In genomic region chr4:86730310-86730709, GRCh38 we compare ENCODE assay signal across 21 cellular contexts.
A peak's percentile ranks its signal among the peaks of the same experiment; 100 is the strongest.
DNase-seq lines count a peak whose midpoint lies in the region; ATAC-seq and TF ChIP-seq lines count a peak whose summit lies in the region.
"Had no signal": no experiment of that assay in that cellular context is flagged by ENCODE, and none has a peak within 500 bp of the region (broad histone marks: within the 10 kb centered on the region; RNA-seq: fewer than 3 reads in every experiment).

No MANE protein-coding gene starts in this region.

- H3K36me3 ChIP-seq in iPS DF 6.9 (ENCODE audit: control insufficient read depth, insufficient read depth, low read length) (peaks cover 4% of the 10 kb centered on the region; the same call in 1 of the 2 replicates), gastroesophageal sphincter (peaks cover 0 to 30% of the 10 kb centered on the region in 2 donors), testis (ENCODE audit: low read depth, missing control alignments) (no peaks in the 10 kb centered on the region)
- H3K36me3 ChIP-seq: gastrocnemius medialis, thoracic aorta had no signal

- TF ChIP-seq CTCF in gastroesophageal sphincter (IDR thresholded peaks at IDR 0.05) (no peak), testis (IDR thresholded peaks at IDR 0.05) (no peak)

- intact Hi-C loops in testis (cut with DNase I; ENCODE audit: low total_unique reads): no loop called here

- peak; percentile 62 for ATAC-seq in activated T-helper 17 cell treated with anti-CD3 and anti-CD28 coated beads, Interleukin-2, amount 50 U/mL, for 72 hours (replicated peaks)
- ATAC-seq in HG02763 (IDR thresholded peaks at IDR 0.05; ENCODE audit: unreplicated experiment): no peak
- ATAC-seq in gastroesophageal sphincter: no peak
- ATAC-seq: gastrocnemius medialis had no signal

- H3K27me3 Mint-ChIP-seq in activated T-helper 17 cell treated with anti-CD3 and anti-CD28 coated beads, Interleukin-2, amount 50 U/mL, for 72 hours: no peaks in the 10 kb centered on the region
- H3K27me3 Mint-ChIP-seq: progenitor cell of endocrine pancreas had no signal

- H3K36me3 Mint-ChIP-seq in activated T-helper 17 cell treated with anti-CD3 and anti-CD28 coated beads, Interleukin-2, amount 50 U/mL, for 72 hours (ENCODE audit: low read depth): peaks cover 76% of the 10 kb centered on the region
- H3K36me3 Mint-ChIP-seq: immature natural killer cell had no signal

- H3K9me3 Mint-ChIP-seq in activated T-helper 17 cell treated with anti-CD3 and anti-CD28 coated beads, Interleukin-2, amount 50 U/mL, for 72 hours: peaks cover 5% of the 10 kb centered on the region

- TF ChIP-seq EP300 in gastroesophageal sphincter (IDR thresholded peaks at IDR 0.05): no peak

- peak overlapping the region; percentile 66 for H3K4me3 Mint-ChIP-seq in activated T-helper 17 cell treated with anti-CD3 and anti-CD28 coated beads, Interleukin-2, amount 50 U/mL, for 72 hours
- H3K4me3 Mint-ChIP-seq: immature natural killer cell, naive B cell had no signal

- H3K4me1 Mint-ChIP-seq in activated T-helper 17 cell treated with anti-CD3 and anti-CD28 coated beads, Interleukin-2, amount 50 U/mL, for 72 hours: peaks cover 17% of the 10 kb centered on the region
- H3K4me1 Mint-ChIP-seq: immature natural killer cell, naive B cell had no signal

- peak overlapping the region; percentile 51 for H3K27ac Mint-ChIP-seq in activated T-helper 17 cell treated with anti-CD3 and anti-CD28 coated beads, Interleukin-2, amount 50 U/mL, for 72 hours
- H3K27ac Mint-ChIP-seq: immature natural killer cell, naive B cell had no signal

- DNase-seq in CMK (ENCODE audit: low read depth) (peak; percentile 34), H4 (ENCODE audit: low spot score) (peak; percentile 21), iPS DF 6.9 (ENCODE audit: low read depth, low spot score) (peak; percentile 13), cerebellar nuclear complex (lab: John Stamatoyannopoulos, UW) (no peak), testis (no peak)
- DNase-seq: activated gamma-delta T cell treated with Interleukin-2 at 50 U/mL for 16 hours, cortex of kidney, gastrocnemius medialis, GF-D8, GM23248, immature natural killer cell, mammary epithelial cell, naive B cell, NCI-H1417 treated with DMSO at 0.1 percent for 48 hours had no signal

- no peaks in the 10 kb centered on the region for H3K27me3 ChIP-seq in iPS DF 6.9 (ENCODE audit: control insufficient read depth, insufficient read depth, low read length)
- H3K27me3 ChIP-seq in gastroesophageal sphincter: no peaks in the 10 kb centered on the region
- H3K27me3 ChIP-seq in testis: no peaks in the 10 kb centered on the region
- H3K27me3 ChIP-seq: ascending aorta, gastrocnemius medialis had no signal

- TF ChIP-seq POLR2A in gastroesophageal sphincter (IDR thresholded peaks at IDR 0.05) (no peak), testis (IDR thresholded peaks at IDR 0.05) (no peak)

- peaks cover 2% of the 10 kb centered on the region; the same call in 1 of the 2 replicates for H3K4me1 ChIP-seq in iPS DF 6.9 (ENCODE audit: control insufficient read depth, insufficient read depth, low read length)
- H3K4me1 ChIP-seq in gastroesophageal sphincter: no peaks in the 10 kb centered on the region
- H3K4me1 ChIP-seq in testis: no peaks in the 10 kb centered on the region
- H3K4me1 ChIP-seq: ascending aorta, gastrocnemius medialis had no signal

- no peaks in the 10 kb centered on the region for H3K9me3 ChIP-seq in iPS DF 6.9 (ENCODE audit: control insufficient read depth, insufficient read depth, low read length)
- H3K9me3 ChIP-seq in gastroesophageal sphincter: peaks cover 0 to 3% (median 0%) of the 10 kb centered on the region in 3 donors
- H3K9me3 ChIP-seq in testis: no peaks in the 10 kb centered on the region
- H3K9me3 ChIP-seq: ascending aorta, gastrocnemius medialis, thoracic aorta had no signal

- H3K27ac ChIP-seq in iPS DF 6.9 (ENCODE audit: low read length) (no peak overlapping the region), gastroesophageal sphincter (no peak overlapping the region), testis (no peak overlapping the region)
- H3K27ac ChIP-seq: ascending aorta, gastrocnemius medialis, GM23248, thoracic aorta had no signal

- H3K4me3 ChIP-seq in iPS DF 6.9 (ENCODE audit: low read length) (no peak overlapping the region), gastroesophageal sphincter (no peak overlapping the region), testis (no peak overlapping the region)
- H3K4me3 ChIP-seq: ascending aorta, gastrocnemius medialis, GM23248, smooth muscle cell, thoracic aorta had no signal

- no CpG with 5 or more reads among the region's 10 CpGs for WGBS in iPS DF 6.9 (ENCODE audit: insufficient coverage, insufficient read length)
- 100% methylated on average over 2 of the region's 10 CpGs; no CpG with 5 or more reads in 1 of the 2 donors for WGBS in gastroesophageal sphincter (ENCODE audit: low coverage in 1 of 2), 2 donors
- 77% methylated on average over 10 of the region's 10 CpGs; no CpG with 5 or more reads in 1 of the 2 donors for WGBS in testis, 2 donors

Comparison
In these comparisons a context has a peak if more than half of its experiments do, and no peak if none do; other contexts are left out.
1. DNase-seq: peak in CMK (single experiment), H4 (single experiment) and iPS DF 6.9 (single experiment); none in cerebellar nuclear complex (0 of 2) and testis (single experiment).